Comparison of ENCODE assay signal across 1 cellular context in genomic region chr1:205974712-205975111, GRCh38.
TF ChIP-seq lines count a peak whose summit lies in the region.

No MANE protein-coding gene starts in this region.

TF ChIP-seq in HEK293, 187 proteins besides CTCF, POLR2A, EP300 and RAD21 (continued from another document and continues in another):
- TF ChIP-seq ZNF18 (tag by site-specific recombination; IDR thresholded peaks at IDR 0.05) (peak; percentile 94), ZNF366 (tag by site-specific recombination; conservative IDR thresholded peaks at IDR 0.05) (no peak), ZNF677 (tag by site-specific recombination; IDR thresholded peaks at IDR 0.05) (no peak), YY1 (tag by site-specific recombination; IDR thresholded peaks at IDR 0.05) (no peak), ZNF112 (tag by site-specific recombination; IDR thresholded peaks at IDR 0.05) (peak; percentile 26; the same call in 1 of the 2 replicates), ZBTB48 (tag by site-specific recombination; IDR thresholded peaks at IDR 0.05) (peak; percentile 57; the same call in 1 of the 2 replicates), ZNF629 (tag by site-specific recombination; IDR thresholded peaks at IDR 0.05) (no peak), ZNF48 (tag by site-specific recombination; IDR thresholded peaks at IDR 0.05) (no peak), ZNF473 (tag by site-specific recombination; IDR thresholded peaks at IDR 0.05) (no peak), ZNF157 (tag by site-specific recombination; IDR thresholded peaks at IDR 0.05) (peak; percentile 10; the same call in 1 of the 2 replicates), ZNF266 (tag by site-specific recombination; IDR thresholded peaks at IDR 0.05; ENCODE audit: low read depth) (0 out of 2 replicates have a peak, but pooled peaks have one; percentile 11), MEIS1 (CRISPR knock-in tag; IDR thresholded peaks at IDR 0.05; ENCODE audit: borderline replicate concordance) (no peak), ZNF747 (tag by site-specific recombination; IDR thresholded peaks at IDR 0.05) (0 out of 2 replicates have a peak, but pooled peaks have one; percentile 82), ZNF830 (tag by site-specific recombination; IDR thresholded peaks at IDR 0.05; ENCODE audit: low read depth) (no peak), ZNF248 (tag by site-specific recombination; IDR thresholded peaks at IDR 0.05) (0 out of 2 replicates have a peak, but pooled peaks have one; percentile 7), ZNF529 (tag by site-specific recombination; IDR thresholded peaks at IDR 0.05; ENCODE audit: insufficient replicate concordance) (no peak), ZNF558 (tag by site-specific recombination; IDR thresholded peaks at IDR 0.05) (no peak), ZNF544 (tag by site-specific recombination; IDR thresholded peaks at IDR 0.05) (peak; percentile 71), ZSCAN5A (tag by site-specific recombination; IDR thresholded peaks at IDR 0.05) (no peak), ZNF785 (tag by site-specific recombination; IDR thresholded peaks at IDR 0.05) (peak; percentile 17; the same call in 1 of the 2 replicates), ZNF223 (tag by site-specific recombination; IDR thresholded peaks at IDR 0.05) (no peak), MYNN (tag by site-specific recombination; IDR thresholded peaks at IDR 0.05; ENCODE audit: borderline replicate concordance) (no peak), ZNF654 (tag by site-specific recombination; IDR thresholded peaks at IDR 0.05; ENCODE audit: low read depth) (no peak), PRDM2 (tag by site-specific recombination; IDR thresholded peaks at IDR 0.05; ENCODE audit: borderline replicate concordance) (no peak), ZNF704 (tag by site-specific recombination; IDR thresholded peaks at IDR 0.05) (0 out of 2 replicates have a peak, but pooled peaks have one; percentile 17), ZNF239 (tag by site-specific recombination; IDR thresholded peaks at IDR 0.05) (0 out of 2 replicates have a peak, but pooled peaks have one; percentile 39), ZNF132 (tag by site-specific recombination; IDR thresholded peaks at IDR 0.05; ENCODE audit: borderline replicate concordance) (no peak), ZNF175 (tag by site-specific recombination; IDR thresholded peaks at IDR 0.05) (no peak; the same call in 1 of the 2 replicates), ZSCAN23 (tag by site-specific recombination; IDR thresholded peaks at IDR 0.05) (0 out of 2 replicates have a peak, but pooled peaks have one; percentile 59), SP7 (tag by site-specific recombination; IDR thresholded peaks at IDR 0.05) (no peak), GLI2 (tag by site-specific recombination; IDR thresholded peaks at IDR 0.05; ENCODE audit: borderline replicate concordance, low read depth) (no peak), ZNF521 (tag by site-specific recombination; IDR thresholded peaks at IDR 0.05) (peak; percentile 61; the same call in 1 of the 2 replicates), ZBTB8A (tag by site-specific recombination; IDR thresholded peaks at IDR 0.05) (no peak), OSR2 (tag by site-specific recombination; IDR thresholded peaks at IDR 0.05) (no peak), ZNF707 (tag by site-specific recombination; IDR thresholded peaks at IDR 0.05) (0 out of 2 replicates have a peak, but pooled peaks have one; percentile 11), ZSCAN18 (tag by site-specific recombination; IDR thresholded peaks at IDR 0.05) (no peak), ZNF114 (tag by site-specific recombination; IDR thresholded peaks at IDR 0.05) (no peak), AEBP2 (tag by site-specific recombination; IDR thresholded peaks at IDR 0.05; ENCODE audit: borderline replicate concordance) (no peak), ZNF138 (tag by site-specific recombination; IDR thresholded peaks at IDR 0.05; ENCODE audit: borderline replicate concordance) (no peak)
- TF ChIP-seq, protein P1, sequence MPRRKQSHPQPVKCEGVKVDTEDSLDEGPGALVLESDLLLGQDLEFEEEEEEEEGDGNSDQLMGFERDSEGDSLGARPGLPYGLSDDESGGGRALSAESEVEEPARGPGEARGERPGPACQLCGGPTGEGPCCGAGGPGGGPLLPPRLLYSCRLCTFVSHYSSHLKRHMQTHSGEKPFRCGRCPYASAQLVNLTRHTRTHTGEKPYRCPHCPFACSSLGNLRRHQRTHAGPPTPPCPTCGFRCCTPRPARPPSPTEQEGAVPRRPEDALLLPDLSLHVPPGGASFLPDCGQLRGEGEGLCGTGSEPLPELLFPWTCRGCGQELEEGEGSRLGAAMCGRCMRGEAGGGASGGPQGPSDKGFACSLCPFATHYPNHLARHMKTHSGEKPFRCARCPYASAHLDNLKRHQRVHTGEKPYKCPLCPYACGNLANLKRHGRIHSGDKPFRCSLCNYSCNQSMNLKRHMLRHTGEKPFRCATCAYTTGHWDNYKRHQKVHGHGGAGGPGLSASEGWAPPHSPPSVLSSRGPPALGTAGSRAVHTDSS (tag by site-specific recombination; IDR thresholded peaks at IDR 0.05), result no peak
- TF ChIP-seq, protein P2, sequence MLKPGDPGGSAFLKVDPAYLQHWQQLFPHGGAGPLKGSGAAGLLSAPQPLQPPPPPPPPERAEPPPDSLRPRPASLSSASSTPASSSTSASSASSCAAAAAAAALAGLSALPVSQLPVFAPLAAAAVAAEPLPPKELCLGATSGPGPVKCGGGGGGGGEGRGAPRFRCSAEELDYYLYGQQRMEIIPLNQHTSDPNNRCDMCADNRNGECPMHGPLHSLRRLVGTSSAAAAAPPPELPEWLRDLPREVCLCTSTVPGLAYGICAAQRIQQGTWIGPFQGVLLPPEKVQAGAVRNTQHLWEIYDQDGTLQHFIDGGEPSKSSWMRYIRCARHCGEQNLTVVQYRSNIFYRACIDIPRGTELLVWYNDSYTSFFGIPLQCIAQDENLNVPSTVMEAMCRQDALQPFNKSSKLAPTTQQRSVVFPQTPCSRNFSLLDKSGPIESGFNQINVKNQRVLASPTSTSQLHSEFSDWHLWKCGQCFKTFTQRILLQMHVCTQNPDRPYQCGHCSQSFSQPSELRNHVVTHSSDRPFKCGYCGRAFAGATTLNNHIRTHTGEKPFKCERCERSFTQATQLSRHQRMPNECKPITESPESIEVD (tag by site-specific recombination; IDR thresholded peaks at IDR 0.05), result no peak
- TF ChIP-seq, protein P3, sequence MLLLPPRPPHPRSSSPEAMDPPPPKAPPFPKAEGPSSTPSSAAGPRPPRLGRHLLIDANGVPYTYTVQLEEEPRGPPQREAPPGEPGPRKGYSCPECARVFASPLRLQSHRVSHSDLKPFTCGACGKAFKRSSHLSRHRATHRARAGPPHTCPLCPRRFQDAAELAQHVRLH (tag by site-specific recombination; IDR thresholded peaks at IDR 0.05), result 0 out of 2 replicates have a peak, but pooled peaks have one; percentile 46
- TF ChIP-seq, protein P4, sequence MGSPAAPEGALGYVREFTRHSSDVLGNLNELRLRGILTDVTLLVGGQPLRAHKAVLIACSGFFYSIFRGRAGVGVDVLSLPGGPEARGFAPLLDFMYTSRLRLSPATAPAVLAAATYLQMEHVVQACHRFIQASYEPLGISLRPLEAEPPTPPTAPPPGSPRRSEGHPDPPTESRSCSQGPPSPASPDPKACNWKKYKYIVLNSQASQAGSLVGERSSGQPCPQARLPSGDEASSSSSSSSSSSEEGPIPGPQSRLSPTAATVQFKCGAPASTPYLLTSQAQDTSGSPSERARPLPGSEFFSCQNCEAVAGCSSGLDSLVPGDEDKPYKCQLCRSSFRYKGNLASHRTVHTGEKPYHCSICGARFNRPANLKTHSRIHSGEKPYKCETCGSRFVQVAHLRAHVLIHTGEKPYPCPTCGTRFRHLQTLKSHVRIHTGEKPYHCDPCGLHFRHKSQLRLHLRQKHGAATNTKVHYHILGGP (tag by site-specific recombination; IDR thresholded peaks at IDR 0.05), result peak; percentile 2; the same call in 1 of the 2 replicates
